Comparison of ENCODE assay signal across 10 cellular contexts in genomic region chr1:41504126-41505035, GRCh38. TPM values are rescaled to one million over a fixed set of nuclear protein-coding genes. Genes with fewer than 3 reads are reported as not detected.
DNase-seq lines count a peak whose midpoint lies in the region; ATAC-seq and TF ChIP-seq lines count a peak whose summit lies in the region.
"Had no signal": no experiment of that assay in that cellular context is flagged by ENCODE, and none has a peak within 500 bp of the region (broad histone marks: within the 10 kb centered on the region; RNA-seq: fewer than 3 reads in every experiment).

No MANE protein-coding gene starts in this region.

- H3K4me3 Mint-ChIP-seq in HFFc6 = no peak overlapping the region

- DNase-seq in BE2C (peak; percentile 58), HFFc6 (peak; percentile 47), SHP77 (lab: John Stamatoyannopoulos, UW) (peak; percentile 56 to 59), foreskin fibroblast (peak; percentile 60 to 77), NAMALWA (ENCODE audit: low spot score) (no peak), cerebellar nuclear complex (lab: John Stamatoyannopoulos, UW) (no peak)
- DNase-seq in activated effector memory CD4-positive, alpha-beta T cell treated with anti-CD3 and anti-CD28 coated beads, Interleukin-2, amount 50 U/mL, for 16 hours = no peak
- DNase-seq: activated CD4-positive, alpha-beta T cell treated with anti-CD3 and anti-CD28 coated beads, Interleukin-2, amount 50 U/mL, for 48 hours; effector memory CD4-positive, alpha-beta T cell had no signal

- peaks cover 1% of the 10 kb centered on the region for H3K27me3 Mint-ChIP-seq in HFFc6 (ENCODE audit: insufficient read depth)

- no peaks in the 10 kb centered on the region for H3K9me3 ChIP-seq in BE2C

- peak overlapping the region; percentile 50 for H3K27ac Mint-ChIP-seq in HFFc6

- H3K27me3 ChIP-seq in BE2C = no peaks in the 10 kb centered on the region

- H3K4me1 ChIP-seq in BE2C = peaks cover 13% of the 10 kb centered on the region

- no peaks in the 10 kb centered on the region for H3K36me3 ChIP-seq in BE2C

- TF ChIP-seq CTCF in BE2C (IDR thresholded peaks at IDR 0.05; ENCODE audit: low read depth, low read length) (no peak), HFFc6 (IDR thresholded peaks at IDR 0.05) (no peak), foreskin fibroblast (IDR thresholded peaks at IDR 0.05; ENCODE audit: low read depth, low read length) (no peak)

- no peaks in the 10 kb centered on the region for H3K9me3 Mint-ChIP-seq in HFFc6

- no peak for ATAC-seq in GM21619 (IDR thresholded peaks at IDR 0.05; ENCODE audit: unreplicated experiment)

- H3K4me1 Mint-ChIP-seq in HFFc6 (ENCODE audit: low read depth) = peaks cover 31% of the 10 kb centered on the region

- H3K4me3 ChIP-seq in BE2C (ENCODE audit: low read depth, low read length) (no peak overlapping the region), foreskin fibroblast (ENCODE audit: low read depth in 1 of 2, low read length in 2 of 2) (no peak overlapping the region)

- H3K36me3 Mint-ChIP-seq in HFFc6 (ENCODE audit: low read depth) = no peaks in the 10 kb centered on the region

RNA-seq across cellular contexts. Expression of gene EDN2, which starts 19.9 kb away (rescaled TPM):
- polyA plus RNA-seq in BE2C (2012; ENCODE audit: insufficient read depth, insufficient read length, low read depth) = not detected
- not detected for total RNA-seq in HFFc6 (2021; fragmentation: NEBNext Ultra II Directional; extraction: Animal tissue kit (Norgen Biotek cat#: 25700))

Comparison
In these comparisons a context has a peak if more than half of its experiments do, and no peak if none do; other contexts are left out.
1. DNase-seq: peak in BE2C (single experiment), HFFc6 (single experiment), SHP77 (2 of 2) and foreskin fibroblast (2 of 2); none in NAMALWA (single experiment), activated effector memory CD4-positive, alpha-beta T cell treated with anti-CD3 and anti-CD28 coated beads, Interleukin-2, amount 50 U/mL, for 16 hours (single experiment) and cerebellar nuclear complex (0 of 2).